Comparison of ENCODE assay signal across 9 cellular contexts in the genomic region with DNA sequence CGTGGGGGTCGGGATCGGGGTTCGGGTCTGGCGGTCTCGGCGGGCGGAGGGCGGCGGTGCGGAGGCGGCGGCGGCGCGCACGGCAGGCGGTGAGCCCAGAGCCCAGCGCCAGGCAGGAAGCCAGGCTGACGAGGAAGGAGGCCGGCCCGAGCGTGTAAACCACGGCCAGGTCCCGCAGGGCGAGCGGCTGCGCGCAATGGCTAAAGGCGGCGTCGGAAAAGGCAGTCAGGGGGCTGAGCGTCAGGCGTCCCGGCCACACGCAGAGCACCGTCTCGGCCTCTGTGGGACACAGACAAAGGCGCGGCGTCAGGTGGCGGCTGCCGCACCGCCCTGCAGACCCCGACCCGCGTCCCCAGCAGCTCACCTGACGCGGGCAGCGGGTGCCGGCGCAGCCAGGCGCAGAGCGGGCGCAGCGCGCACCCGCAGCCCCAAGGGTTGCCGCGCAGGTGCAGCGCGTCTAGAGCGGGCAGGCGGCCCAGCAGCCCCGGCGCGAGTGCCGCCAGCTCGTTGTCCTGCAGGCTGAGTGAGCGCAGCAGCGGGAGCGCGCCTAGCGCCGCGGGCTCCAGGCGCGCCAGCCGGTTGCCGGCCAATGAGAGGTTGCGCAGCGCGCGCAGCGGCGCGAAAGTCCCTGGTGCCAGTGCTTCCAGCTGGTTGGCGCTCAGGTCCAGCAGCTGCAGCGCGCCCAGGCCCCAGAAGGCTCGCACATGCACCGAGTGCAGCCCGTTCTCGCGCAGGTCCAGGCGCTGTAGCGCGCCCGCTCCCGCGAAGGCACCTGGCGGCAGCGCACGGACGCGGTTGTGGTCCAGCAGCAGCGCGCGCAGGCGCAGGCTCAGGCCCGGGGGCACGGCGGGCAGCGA. TPM values are rescaled to one million over a fixed set of nuclear protein-coding genes. Genes with fewer than 3 reads are reported as not detected.
DNase-seq lines count a peak whose midpoint lies in the region; ATAC-seq, FAIRE-seq and TF ChIP-seq lines count a peak whose summit lies in the region.
"Had no signal": no experiment of that assay in that cellular context is flagged by ENCODE, and none has a peak within 500 bp of the region (broad histone marks: within the 10 kb centered on the region; RNA-seq: fewer than 3 reads in every experiment).

No MANE protein-coding gene starts in this region.

- H3K9me3 Mint-ChIP-seq in CD14-positive monocyte (peaks cover 0 to 4% (median 0%) of the 10 kb centered on the region in 7 donors), type B pancreatic cell (no peaks in the 10 kb centered on the region)

- H3K4me3 Mint-ChIP-seq in CD14-positive monocyte (peak overlapping the region; percentile 9 to 74), type B pancreatic cell (peak overlapping the region; percentile 78)

- FAIRE-seq in GM19239 (lab: Jason Lieb, UNC), result peak; percentile 14

- H3K4me3 ChIP-seq in body of pancreas, result no peak overlapping the region

- H3K4me1 ChIP-seq in body of pancreas, result peaks cover 35% of the 10 kb centered on the region

- TF ChIP-seq POLR2A in body of pancreas (IDR thresholded peaks at IDR 0.05), result peak in 2 of 3 donors; percentile 9 to 15

- H3K36me3 Mint-ChIP-seq in CD14-positive monocyte (no peaks in the 10 kb centered on the region), type B pancreatic cell (no peaks in the 10 kb centered on the region)

- H3K27ac Mint-ChIP-seq in CD14-positive monocyte (no peak overlapping the region), type B pancreatic cell (no peak overlapping the region)

- ATAC-seq in body of pancreas (peak; percentile 70), left colon (peak; percentile 43), GM19035 (IDR thresholded peaks at IDR 0.05; ENCODE audit: unreplicated experiment) (no peak), HG02981 (IDR thresholded peaks at IDR 0.05; ENCODE audit: unreplicated experiment) (no peak)

- H3K36me3 ChIP-seq in body of pancreas (replicated peaks in 1 of 2; ENCODE audit: insufficient read depth in 1 of 2, low read depth in 2 of 2), result no peaks in the 10 kb centered on the region

- H3K27me3 Mint-ChIP-seq in CD14-positive monocyte (ENCODE audit: low read depth in 3 of 3) (peaks cover 47 to 90% (median 77%) of the 10 kb centered on the region in 3 donors), type B pancreatic cell (peaks cover 50% of the 10 kb centered on the region)

- 0 to 4% methylated on average over 11 to 114 of the region's 114 CpGs for WGBS in body of pancreas, 2 donors

- no peaks in the 10 kb centered on the region for H3K9me3 ChIP-seq in body of pancreas

- H3K27me3 ChIP-seq in body of pancreas, result peaks cover 0 to 5% of the 10 kb centered on the region in 2 donors

- H3K4me1 Mint-ChIP-seq in CD14-positive monocyte (no peaks in the 10 kb centered on the region), type B pancreatic cell (ENCODE audit: unreplicated experiment) (no peaks in the 10 kb centered on the region)

- DNase-seq in CD14-positive monocyte (ENCODE audit: low spot score) (no peak), GM19239 (ENCODE audit: insufficient read length, low spot score) (peak; percentile 82), NCI-H510A treated with DMSO at 0.1 percent for 48 hours (lab: John Stamatoyannopoulos, UW) (peak; percentile 91), body of pancreas (peak; percentile 68 to 83 (median 72)), left colon (peak in 1 of 2 donors; percentile 58), type B pancreatic cell (ENCODE audit: extremely low spot score, unreplicated experiment) (no peak)

- intact Hi-C loops in CD14-positive monocyte (cut with micrococcal nuclease) (no loop called here), body of pancreas (cut with DNase I) (loop anchor here (5.0 kb wide), 1 partner anchor 37 kb away; no protein-coding TSS in a partner anchor), left colon (cut with DNase I, micrococcal nuclease) (no loop called here)

- peak overlapping the region in 1 of 4 donors; percentile 3 for H3K27ac ChIP-seq in body of pancreas

- TF ChIP-seq CTCF in CD14-positive monocyte (IDR thresholded peaks at IDR 0.05) (no peak), body of pancreas (IDR thresholded peaks at IDR 0.05) (peak in 4 of 7 experiments; percentile 20 to 45 (median 35)), type B pancreatic cell (conservative IDR thresholded peaks at IDR 0.05) (no peak)

RNA-seq across cellular contexts. Expression of gene LRRC26, which starts 0.7 kb away (rescaled TPM):
- not detected for polyA plus RNA-seq in CD14-positive monocyte
- total RNA-seq in body of pancreas (1 to 10 TPM in 1 of 2 donors, not detected in 1; 1.3 TPM), left colon (10 to 100 TPM; 70.0 to 95.7 TPM), type B pancreatic cell (ENCODE audit: low replicate concordance) (0.77 and 1.4 TPM in 2 replicates)
- total RNA-seq: kidney epithelial cell had no signal

RNA-seq across cellular contexts. Expression of gene TMEM210, which starts 2.7 kb away (rescaled TPM):
- not detected for polyA plus RNA-seq in CD14-positive monocyte
- not detected for total RNA-seq in body of pancreas
- total RNA-seq in left colon, result under 1 TPM; 0.67 to 0.70 TPM
- not detected in 2 replicates for total RNA-seq in type B pancreatic cell (ENCODE audit: low replicate concordance)
- total RNA-seq: kidney epithelial cell had no signal

RNA-seq across cellular contexts. Expression of gene ANAPC2, which starts 19.2 kb away (rescaled TPM):
- 1 to 10 TPM; 1.9 to 2.0 TPM for polyA plus RNA-seq in CD14-positive monocyte
- total RNA-seq in body of pancreas, result 10 to 100 TPM; 24.1 to 51.7 TPM
- total RNA-seq in left colon, result 10 to 100 TPM; 50.6 to 64.1 TPM
- total RNA-seq in type B pancreatic cell (ENCODE audit: low replicate concordance), result 63.5 and 65.0 TPM in 2 replicates

RNA-seq across cellular contexts. Expression of gene SSNA1, which starts 19.3 kb away (rescaled TPM):
- polyA plus RNA-seq in CD14-positive monocyte, result 100 to 1,000 TPM in 1 of 2 donors, 10 to 100 TPM in 1; 98.3 to 118 TPM
- total RNA-seq in body of pancreas, result 10 to 100 TPM; 62.3 to 79.1 TPM
- total RNA-seq in left colon, result 10 to 100 TPM; 56.7 to 68.8 TPM
- 64.9 and 74.8 TPM in 2 replicates for total RNA-seq in type B pancreatic cell (ENCODE audit: low replicate concordance)

RNA-seq across cellular contexts. Expression of gene GRIN1, which starts 30.2 kb away (rescaled TPM):
- polyA plus RNA-seq in CD14-positive monocyte, result not detected
- total RNA-seq in body of pancreas (not detected), left colon (under 1 TPM; 0.46 to 0.47 TPM), type B pancreatic cell (ENCODE audit: low replicate concordance) (0.29 and 0.94 TPM in 2 replicates)

Comparison
In these comparisons a context has a peak if more than half of its experiments do, and no peak if none do; other contexts are left out.
1. DNase-seq: peak in GM19239 (single experiment), NCI-H510A treated with DMSO at 0.1 percent for 48 hours (single experiment) and body of pancreas (4 of 4); none in CD14-positive monocyte (single experiment) and type B pancreatic cell (single experiment).
2. CTCF ChIP-seq: peak in body of pancreas (4 of 7); none in CD14-positive monocyte (single experiment) and type B pancreatic cell (single experiment).
3. ATAC-seq: peak in body of pancreas (single experiment) and left colon (single experiment); none in GM19035 (single experiment) and HG02981 (single experiment).
4. RNA of gene LRRC26, which starts 0.7 kb away (total RNA-seq): 70.0 to 95.7 TPM in left colon; 1.3 TPM in body of pancreas and 0.77 to 1.4 TPM in type B pancreatic cell; every median in the first group is over 10 times any median in the second.